8 cellular contexts compared by ENCODE assay signal in the genomic region with DNA sequence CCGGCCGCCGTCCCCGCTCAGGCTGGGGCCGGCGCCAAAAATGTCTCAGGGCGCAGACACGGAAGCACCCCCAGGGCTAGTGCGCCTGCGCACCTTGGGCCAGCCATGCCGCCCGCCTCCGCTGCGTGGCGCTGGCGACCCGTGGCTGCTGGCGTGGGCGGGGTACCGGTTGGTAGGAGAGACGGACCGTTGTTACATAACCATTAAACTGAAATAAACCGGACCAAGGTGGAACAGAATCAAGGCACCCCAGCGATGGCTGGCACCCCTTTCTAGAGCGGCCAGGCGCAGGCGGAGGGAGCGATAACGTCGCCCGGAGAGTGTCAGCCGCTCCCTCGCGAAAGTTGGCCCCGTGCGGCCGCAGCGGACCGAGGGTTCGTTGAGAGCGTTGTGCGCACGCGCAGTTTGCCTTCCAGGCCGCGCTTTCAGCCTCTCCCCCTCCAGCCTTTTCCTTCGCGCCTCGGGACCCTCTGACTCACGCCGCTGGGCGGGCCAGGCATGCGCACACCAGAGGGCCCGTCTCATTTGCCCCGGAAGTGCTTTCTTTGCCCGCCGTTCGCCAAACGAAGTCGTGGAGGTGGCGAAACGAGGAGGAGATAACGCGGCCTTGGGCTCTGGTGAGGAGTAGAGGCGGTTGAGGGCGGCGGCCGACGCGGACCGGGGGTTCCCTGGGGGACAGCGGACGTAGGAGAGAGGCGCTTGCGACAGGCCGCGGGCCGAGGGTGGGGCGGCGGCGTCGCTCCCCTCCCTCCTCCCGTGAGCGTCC. TPM values are rescaled to one million over a fixed set of nuclear protein-coding genes. Genes with fewer than 3 reads are reported as not detected.
A peak's percentile ranks its signal among the peaks of the same experiment; 100 is the strongest.
DNase-seq lines count a peak whose midpoint lies in the region; ATAC-seq, FAIRE-seq and TF ChIP-seq lines count a peak whose summit lies in the region.

A gene with protein sequence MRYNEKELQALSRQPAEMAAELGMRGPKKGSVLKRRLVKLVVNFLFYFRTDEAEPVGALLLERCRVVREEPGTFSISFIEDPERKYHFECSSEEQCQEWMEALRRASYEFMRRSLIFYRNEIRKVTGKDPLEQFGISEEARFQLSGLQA (minus strand): TSS at position 45 of the 766 bp plus-strand sequence. CDS start 81 bp downstream, outside the sequence.
A gene with protein sequence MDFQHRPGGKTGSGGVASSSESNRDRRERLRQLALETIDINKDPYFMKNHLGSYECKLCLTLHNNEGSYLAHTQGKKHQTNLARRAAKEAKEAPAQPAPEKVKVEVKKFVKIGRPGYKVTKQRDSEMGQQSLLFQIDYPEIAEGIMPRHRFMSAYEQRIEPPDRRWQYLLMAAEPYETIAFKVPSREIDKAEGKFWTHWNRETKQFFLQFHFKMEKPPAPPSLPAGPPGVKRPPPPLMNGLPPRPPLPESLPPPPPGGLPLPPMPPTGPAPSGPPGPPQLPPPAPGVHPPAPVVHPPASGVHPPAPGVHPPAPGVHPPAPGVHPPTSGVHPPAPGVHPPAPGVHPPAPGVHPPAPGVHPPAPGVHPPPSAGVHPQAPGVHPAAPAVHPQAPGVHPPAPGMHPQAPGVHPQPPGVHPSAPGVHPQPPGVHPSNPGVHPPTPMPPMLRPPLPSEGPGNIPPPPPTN (plus strand): TSS at position 540 of the 766 bp plus-strand sequence. CDS start 6,595 bp downstream, outside the sequence.

- peak within 1 kb of the TSS; percentile 85 for H3K4me3 Mint-ChIP-seq in activated naive CD8-positive, alpha-beta T cell treated with anti-CD3 and anti-CD28 coated beads, Interleukin-2, amount 50 U/mL, for 24 hours

- peak within 1 kb of the TSS; percentile 98 for H3K27ac Mint-ChIP-seq in activated naive CD8-positive, alpha-beta T cell treated with anti-CD3 and anti-CD28 coated beads, Interleukin-2, amount 50 U/mL, for 24 hours

- H3K9me3 ChIP-seq in pancreas: no peaks in the 10 kb centered on the region
- H3K9me3 ChIP-seq in tibial artery: no peaks in the 10 kb centered on the region

- H3K4me1 ChIP-seq in pancreas (peaks cover 12 to 44% (median 36%) of the 10 kb centered on the region in 3 donors), tibial artery (peaks cover 0 to 71% (median 54%) of the 10 kb centered on the region in 4 donors)

- ATAC-seq in HG02763 (IDR thresholded peaks at IDR 0.05; ENCODE audit: unreplicated experiment) (peak; percentile 80), Right ventricle myocardium superior (ENCODE audit: poor library complexity) (peak; percentile 94), pancreas (peak; percentile 86 to 94 (median 87))
- ATAC-seq in activated naive CD8-positive, alpha-beta T cell treated with anti-CD3 and anti-CD28 coated beads, Interleukin-2, amount 50 U/mL, for 24 hours: peak; percentile 72

- H3K9me3 Mint-ChIP-seq in activated naive CD8-positive, alpha-beta T cell treated with anti-CD3 and anti-CD28 coated beads, Interleukin-2, amount 50 U/mL, for 24 hours: no peaks in the 10 kb centered on the region

- H3K4me3 ChIP-seq in pancreas (peak within 1 kb of the TSS; percentile 82 to 96 (median 94)), tibial artery (peak within 1 kb of the TSS; percentile 70 to 73)

- intact Hi-C loops in Right ventricle myocardium superior (cut with DNase I) (loop anchor here (5.0 kb wide), 2 partner anchors 36 to 79 kb away; no protein-coding TSS in a partner anchor), pancreas (cut with DNase I) (loop anchor here in 1 of 3 donors (5.0 to 10.0 kb wide), 2 partner anchors 36 to 82 kb away; a partner anchor contains a TSS), tibial artery (cut with DNase I; ENCODE audit: low total_unique reads) (loop anchor here (5.0 kb wide), 3 partner anchors 36 to 156 kb away; no protein-coding TSS in a partner anchor)

- no peak for FAIRE-seq in pancreas (lab: Jason Lieb, UNC)

- peaks cover 0 to 10% (median 0%) of the 10 kb centered on the region in 3 donors for H3K36me3 ChIP-seq in pancreas
- H3K36me3 ChIP-seq in tibial artery: peaks cover 0 to 32% (median 24%) of the 10 kb centered on the region in 3 donors

- DNase-seq in NCI-H1417 treated with DMSO at 0.1 percent for 48 hours (lab: John Stamatoyannopoulos, UW) (peak; percentile 92), SW480 (ENCODE audit: low spot score) (peak; percentile 92), Right ventricle myocardium superior (peak; percentile 98), pancreas (peak; percentile 95 to 100 (median 98)), tibial artery (peak; percentile 95 to 98)
- peak; percentile 98 for DNase-seq in activated naive CD8-positive, alpha-beta T cell treated with anti-CD3 and anti-CD28 coated beads, Interleukin-2, amount 50 U/mL, for 24 hours

- 0 to 1% methylated on average over 67 to 84 of the region's 84 CpGs for WGBS in pancreas, 2 donors

- H3K27me3 ChIP-seq in pancreas (no peaks in the 10 kb centered on the region), tibial artery (no peaks in the 10 kb centered on the region)

- H3K36me3 Mint-ChIP-seq in activated naive CD8-positive, alpha-beta T cell treated with anti-CD3 and anti-CD28 coated beads, Interleukin-2, amount 50 U/mL, for 24 hours (ENCODE audit: low read depth): peaks cover 51% of the 10 kb centered on the region

- H3K4me1 Mint-ChIP-seq in activated naive CD8-positive, alpha-beta T cell treated with anti-CD3 and anti-CD28 coated beads, Interleukin-2, amount 50 U/mL, for 24 hours: peaks cover 64% of the 10 kb centered on the region

- TF ChIP-seq CTCF in GM12874 (IDR thresholded peaks at IDR 0.05; ENCODE audit: insufficient read depth, low read depth, low read length) (peak; percentile 100), pancreas (IDR thresholded peaks at IDR 0.05) (peak; percentile 95 to 99 (median 98)), tibial artery (IDR thresholded peaks at IDR 0.05) (peak; percentile 99 to 100)

- H3K27ac ChIP-seq in pancreas: peak within 1 kb of the TSS; percentile 96 to 100 (median 98)
- peak within 1 kb of the TSS; percentile 88 to 98 for H3K27ac ChIP-seq in tibial artery

- peaks cover 5% of the 10 kb centered on the region for H3K27me3 Mint-ChIP-seq in activated naive CD8-positive, alpha-beta T cell treated with anti-CD3 and anti-CD28 coated beads, Interleukin-2, amount 50 U/mL, for 24 hours

RNA-seq across cellular contexts. Expression of the first gene that starts in this region (rescaled TPM):
- total RNA-seq in Right ventricle myocardium superior (59.6 TPM), pancreas (10 to 100 TPM; 34.3 to 50.8 (median 39.6) TPM)
- polyA plus RNA-seq in pancreas: 100 to 1,000 TPM in 1 of 2 donors, 10 to 100 TPM in 1; 90.8 to 101 TPM

RNA-seq across cellular contexts. Expression of the second gene that starts in this region (rescaled TPM):
- total RNA-seq in Right ventricle myocardium superior: 30.0 TPM
- 10 to 100 TPM; 25.0 to 36.1 (median 29.6) TPM for total RNA-seq in pancreas
- polyA plus RNA-seq in pancreas: 10 to 100 TPM; 39.2 to 64.0 TPM

Comparison
In these comparisons a context has a peak if more than half of its experiments do, and no peak if none do; other contexts are left out.
1. Peak in every context shown above with its lines: DNase-seq, ATAC-seq, H3K4me3 ChIP-seq and H3K27ac ChIP-seq.